21 cellular contexts compared by ENCODE assay signal in the genomic region with DNA sequence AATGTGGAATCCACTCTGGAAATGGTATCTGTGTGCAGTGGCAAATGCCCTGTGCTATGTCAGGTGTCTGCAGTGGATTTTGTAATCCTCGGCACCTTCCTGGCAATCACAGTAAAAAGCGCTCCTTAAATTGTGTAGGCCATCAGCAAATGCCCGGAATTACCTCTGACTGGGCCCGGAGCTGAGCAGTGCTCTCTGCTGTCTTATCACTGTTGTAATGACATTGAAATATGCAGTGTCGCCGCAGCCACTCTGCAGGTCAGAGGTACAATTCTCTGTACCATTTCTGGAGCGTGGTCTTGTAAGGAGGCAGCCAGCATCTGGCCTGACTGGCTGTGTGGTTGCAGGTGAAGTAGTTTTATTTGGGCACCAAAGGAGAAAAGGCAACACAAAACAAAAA.
"Had no signal": no experiment of that assay in that cellular context is flagged by ENCODE, and none has a peak within 500 bp of the region (broad histone marks: within the 10 kb centered on the region; RNA-seq: fewer than 3 reads in every experiment).

No MANE protein-coding gene starts in this region.

- H3K4me3 Mint-ChIP-seq: dendritic cell treated with granulocyte-macrophage colony-stimulating factor and Interleukin-4, amounts not matched to agents 40 ng/mL and 50 ng/mL, for 4 days; effector memory CD8-positive, alpha-beta T cell; naive thymus-derived CD4-positive, alpha-beta T cell; neural crest cell; stimulated activated naive B cell treated with anti-CD40 and anti-IgM and Interleukin-4, amounts not matched to agents 10 μg/mL and 1 μg/mL and 100 μg/mL, for 72 hours; stimulated activated naive CD8-positive, alpha-beta T cell treated with anti-CD3 and anti-CD28 coated beads, Interleukin-15, amount 100 ng/mL, for 72 hours had no signal

- H3K27ac ChIP-seq: esophagus squamous epithelium, gastroesophageal sphincter, spleen, thoracic aorta, transverse colon had no signal

- H3K36me3 Mint-ChIP-seq: stimulated activated naive B cell treated with anti-CD40 and anti-IgM and Interleukin-4, amounts not matched to agents 10 μg/mL and 1 μg/mL and 100 μg/mL, for 72 hours had no signal

- H3K27ac Mint-ChIP-seq: dendritic cell treated with granulocyte-macrophage colony-stimulating factor and Interleukin-4, amounts not matched to agents 40 ng/mL and 50 ng/mL, for 4 days; effector memory CD8-positive, alpha-beta T cell; naive thymus-derived CD4-positive, alpha-beta T cell; stimulated activated naive B cell treated with anti-CD40 and anti-IgM and Interleukin-4, amounts not matched to agents 10 μg/mL and 1 μg/mL and 100 μg/mL, for 72 hours; stimulated activated naive CD8-positive, alpha-beta T cell treated with anti-CD3 and anti-CD28 coated beads, Interleukin-15, amount 100 ng/mL, for 72 hours had no signal

- ATAC-seq: effector memory CD8-positive, alpha-beta T cell; gastroesophageal sphincter; left ventricle myocardium superior; naive thymus-derived CD4-positive, alpha-beta T cell; sciatic nerve; stimulated activated naive B cell treated with anti-CD40 and anti-IgM and Interleukin-4, amounts not matched to agents 10 μg/mL and 1 μg/mL and 100 μg/mL, for 72 hours; stimulated activated naive CD8-positive, alpha-beta T cell treated with anti-CD3 and anti-CD28 coated beads, Interleukin-15, amount 100 ng/mL, for 72 hours had no signal

- H3K4me1 Mint-ChIP-seq: naive thymus-derived CD4-positive, alpha-beta T cell; stimulated activated naive CD8-positive, alpha-beta T cell treated with anti-CD3 and anti-CD28 coated beads, Interleukin-15, amount 100 ng/mL, for 72 hours had no signal

- H3K4me1 ChIP-seq: esophagus squamous epithelium had no signal

- H3K9me3 Mint-ChIP-seq: dendritic cell treated with granulocyte-macrophage colony-stimulating factor and Interleukin-4, amounts not matched to agents 40 ng/mL and 50 ng/mL, for 4 days; effector memory CD8-positive, alpha-beta T cell; neural crest cell; stimulated activated naive B cell treated with anti-CD40 and anti-IgM and Interleukin-4, amounts not matched to agents 10 μg/mL and 1 μg/mL and 100 μg/mL, for 72 hours; stimulated activated naive CD8-positive, alpha-beta T cell treated with anti-CD3 and anti-CD28 coated beads, Interleukin-15, amount 100 ng/mL, for 72 hours had no signal

- H3K9me3 ChIP-seq: esophagus squamous epithelium, gastroesophageal sphincter, spleen, thoracic aorta, transverse colon had no signal

- H3K36me3 ChIP-seq: esophagus squamous epithelium, gastroesophageal sphincter, spleen, thoracic aorta, transverse colon had no signal

- DNase-seq: effector memory CD8-positive, alpha-beta T cell; esophagus squamous epithelium; foreskin fibroblast; left colon; left ventricle myocardium superior; mesenchymal stem cell; naive thymus-derived CD4-positive, alpha-beta T cell; posterior cingulate gyrus; spleen; stimulated activated CD4-positive, alpha-beta T cell treated with anti-CD3 and anti-CD28 coated beads, Interleukin-15, amount 100 ng/mL, for 24 hours; stimulated activated CD4-positive, alpha-beta T cell treated with anti-CD3 and anti-CD28 coated beads, Interleukin-1b, Interleukin-23, amount 100 ng/mL, for 48 hours; stimulated activated CD4-positive, alpha-beta T cell treated with anti-CD3 and anti-CD28 coated beads, Interleukin-4, amount 100 ng/mL, for 24 hours; stimulated activated naive B cell treated with anti-CD40 and anti-IgM and Interleukin-4, amounts not matched to agents 10 μg/mL and 1 μg/mL and 100 μg/mL, for 72 hours; stimulated activated naive CD8-positive, alpha-beta T cell treated with anti-CD3 and anti-CD28 coated beads, Interleukin-15, amount 100 ng/mL, for 72 hours; transverse colon had no signal

- H3K4me3 ChIP-seq: esophagus squamous epithelium, gastroesophageal sphincter, lung, spleen, thoracic aorta, transverse colon had no signal
